ENCODE assay signal across 18 cellular contexts in genomic region chr2:3208591-3208990, GRCh38.
DNase-seq lines count a peak whose midpoint lies in the region; ATAC-seq and TF ChIP-seq lines count a peak whose summit lies in the region.
"Had no signal": no experiment of that assay in that cellular context is flagged by ENCODE, and none has a peak within 500 bp of the region (broad histone marks: within the 10 kb centered on the region; RNA-seq: fewer than 3 reads in every experiment).

No MANE protein-coding gene starts in this region.

- H3K4me1 ChIP-seq in BLaER1, result peaks cover 58% of the 10 kb centered on the region
- H3K4me1 ChIP-seq: A549 had no signal

- peak; percentile 44 for DNase-seq in activated CD8-positive, alpha-beta memory T cell treated with anti-CD3 and anti-CD28 coated beads for 24 hours
- DNase-seq in activated CD8-positive, alpha-beta memory T cell treated with anti-CD3 and anti-CD28 coated beads, Interleukin-2, amount 50 U/mL, for 4 hours, result no peak
- DNase-seq in T-helper 17 cell (no peak), osteocyte (ENCODE audit: extremely low spot score, unreplicated experiment) (peak; percentile 76), amygdala (lab: John Stamatoyannopoulos, UW) (no peak), NCI-H2107 (lab: John Stamatoyannopoulos, UW) (no peak)
- no peak for DNase-seq in stimulated activated CD4-positive, alpha-beta T cell treated with anti-CD3 and anti-CD28 coated beads, Interleukin-2, amount 100 ng/mL, for 48 hours
- DNase-seq: AML-193, Calu3, DMS79 treated with DMSO at 0.1 percent for 48 hours, GF-D8, H9 had no signal

- H3K9ac ChIP-seq in BLaER1, result no peak overlapping the region

- no peak for ATAC-seq in T-helper 17 cell
- ATAC-seq: A549; CD8-positive, alpha-beta T cell; GM12878; HepG2 had no signal

- no peaks in the 10 kb centered on the region for H3K27me3 ChIP-seq in BLaER1

- H3K27me3 Mint-ChIP-seq in T-helper 17 cell (no peaks in the 10 kb centered on the region), osteocyte (ENCODE audit: unreplicated experiment) (no peaks in the 10 kb centered on the region)

- H3K4me3 Mint-ChIP-seq in T-helper 17 cell (no peak overlapping the region), osteocyte (ENCODE audit: unreplicated experiment) (no peak overlapping the region)
- H3K4me3 Mint-ChIP-seq: CD8-positive, alpha-beta T cell; H9 had no signal

- H3K36me3 ChIP-seq in BLaER1, result peaks cover 50% of the 10 kb centered on the region

- no peak for TF ChIP-seq CTCF in osteocyte (IDR thresholded peaks at IDR 0.05)

- H3K27ac ChIP-seq in BLaER1, result peak overlapping the region; percentile 31; the same call in 1 of the 2 replicates
- H3K27ac ChIP-seq: 22Rv1, A549 had no signal

- no peaks in the 10 kb centered on the region for H4K20me1 ChIP-seq in BLaER1

- H3K27ac Mint-ChIP-seq in T-helper 17 cell, result peak overlapping the region; percentile 65
- H3K27ac Mint-ChIP-seq in osteocyte (ENCODE audit: unreplicated experiment), result no peak overlapping the region
- H3K27ac Mint-ChIP-seq: CD8-positive, alpha-beta T cell; H9 had no signal

- peaks cover 9% of the 10 kb centered on the region for H3K4me1 Mint-ChIP-seq in T-helper 17 cell
- H3K4me1 Mint-ChIP-seq in osteocyte (ENCODE audit: unreplicated experiment), result no peaks in the 10 kb centered on the region

- no peak overlapping the region for H3K4me3 ChIP-seq in BLaER1
- H3K4me3 ChIP-seq: A549, GM12878 had no signal

- H3K9me3 ChIP-seq in BLaER1, result peaks cover 6% of the 10 kb centered on the region
- no peaks in the 10 kb centered on the region for H3K9me3 ChIP-seq in T-helper 17 cell (ENCODE audit: control insufficient read depth, low read length, poor library complexity, severe bottlenecking)
- H3K9me3 ChIP-seq: A549 had no signal

- H3K36me3 Mint-ChIP-seq in T-helper 17 cell (ENCODE audit: low read depth) (peaks cover 8% of the 10 kb centered on the region), osteocyte (ENCODE audit: unreplicated experiment) (peaks cover 11% of the 10 kb centered on the region)

- H3K9me3 Mint-ChIP-seq in osteocyte (ENCODE audit: unreplicated experiment), result no peaks in the 10 kb centered on the region
- H3K9me3 Mint-ChIP-seq: CD8-positive, alpha-beta T cell; H9 had no signal

- H3K4me2 ChIP-seq in BLaER1, result peak overlapping the region; percentile 59
- H3K4me2 ChIP-seq: A549 had no signal

Comparison
In these comparisons a context has a peak if more than half of its experiments do, and no peak if none do; other contexts are left out.
1. DNase-seq: peak in activated CD8-positive, alpha-beta memory T cell treated with anti-CD3 and anti-CD28 coated beads for 24 hours (single experiment) and osteocyte (single experiment); none in activated CD8-positive, alpha-beta memory T cell treated with anti-CD3 and anti-CD28 coated beads, Interleukin-2, amount 50 U/mL, for 4 hours (single experiment), T-helper 17 cell (0 of 3), stimulated activated CD4-positive, alpha-beta T cell treated with anti-CD3 and anti-CD28 coated beads, Interleukin-2, amount 100 ng/mL, for 48 hours (0 of 2), amygdala (0 of 56) and NCI-H2107 (single experiment).